In genomic region chr7:100568936-100569844, GRCh38 we compare ENCODE assay signal across 1 cellular context.
TF ChIP-seq lines count a peak whose summit lies in the region.

No MANE protein-coding gene starts in this region.

TF ChIP-seq in HepG2, 621 proteins besides CTCF, POLR2A, EP300 and RAD21 (continued from another document and continues in another):
- TF ChIP-seq RNF219 (CRISPR knock-in tag; IDR thresholded peaks at IDR 0.05) (0 out of 2 replicates have a peak, but pooled peaks have one; percentile 16), ZBTB8A (CRISPR knock-in tag; IDR thresholded peaks at IDR 0.05; ENCODE audit: borderline replicate concordance, low read depth) (peak; percentile 90; the same call in 1 of the 2 replicates), ARID2 (CRISPR knock-in tag; IDR thresholded peaks at IDR 0.05; ENCODE audit: borderline replicate concordance) (0 out of 2 replicates have a peak, but pooled peaks have one; percentile 90), ZBTB33 (CRISPR knock-in tag; IDR thresholded peaks at IDR 0.05) (peak; percentile 31; the same call in 1 of the 2 replicates), FUBP1 (CRISPR knock-in tag; IDR thresholded peaks at IDR 0.05; ENCODE audit: borderline replicate concordance) (peak; percentile 98; the same call in 1 of the 2 replicates), ZNF550 (CRISPR knock-in tag; IDR thresholded peaks at IDR 0.05; ENCODE audit: borderline replicate concordance) (no peak), HNF4G (IDR thresholded peaks at IDR 0.05; ENCODE audit: borderline replicate concordance, low read depth, low read length) (no peak), HNF4G (CRISPR knock-in tag; IDR thresholded peaks at IDR 0.05; ENCODE audit: borderline replicate concordance, low read depth) (no peak), ZFP1 (CRISPR knock-in tag; IDR thresholded peaks at IDR 0.05) (no peak; the same call in none of the 2 replicates), SOX6 (IDR thresholded peaks at IDR 0.05) (no peak), SOX6 (CRISPR knock-in tag; IDR thresholded peaks at IDR 0.05) (0 out of 2 replicates have a peak, but pooled peaks have one; percentile 58), NKX3-1 (CRISPR knock-in tag; IDR thresholded peaks at IDR 0.05) (no peak), NAIF1 (CRISPR knock-in tag; IDR thresholded peaks at IDR 0.05; ENCODE audit: borderline replicate concordance) (no peak), ZNF883 (CRISPR knock-in tag; IDR thresholded peaks at IDR 0.05; ENCODE audit: not compliant biosample characterization) (peak; percentile 27), SOX13 (IDR thresholded peaks at IDR 0.05) (peak; percentile 45), SOX13 (CRISPR knock-in tag; conservative IDR thresholded peaks at IDR 0.05 in 1 of 2, IDR thresholded peaks at IDR 0.05 in 1 of 2) (peak in 1 of 2 experiments; percentile 35; a peak in 2 of 4 replicates), YEATS4 (CRISPR knock-in tag; IDR thresholded peaks at IDR 0.05; ENCODE audit: borderline replicate concordance) (peak; percentile 56), NFIC (IDR thresholded peaks at IDR 0.05; ENCODE audit: low read length) (no peak), FOSL2 (CRISPR knock-in tag; IDR thresholded peaks at IDR 0.05) (peak; percentile 34; the same call in 1 of the 2 replicates), MLXIP (CRISPR knock-in tag; IDR thresholded peaks at IDR 0.05; ENCODE audit: borderline replicate concordance) (no peak), SATB2 (CRISPR knock-in tag; IDR thresholded peaks at IDR 0.05) (no peak), HDAC6 (IDR thresholded peaks at IDR 0.05; ENCODE audit: low read depth, low read length) (no peak), MTERF4 (CRISPR knock-in tag; IDR thresholded peaks at IDR 0.05) (no peak), ATAD3A (CRISPR knock-in tag; IDR thresholded peaks at IDR 0.05) (no peak), RARA (CRISPR knock-in tag; IDR thresholded peaks at IDR 0.05) (no peak), ASH2L (IDR thresholded peaks at IDR 0.05; ENCODE audit: insufficient read length, low read depth, low read length) (peak; percentile 35), TSC22D2 (CRISPR knock-in tag; IDR thresholded peaks at IDR 0.05; ENCODE audit: borderline replicate concordance) (no peak; the same call in 1 of the 2 replicates), CSRNP1 (CRISPR knock-in tag; IDR thresholded peaks at IDR 0.05) (peak; percentile 66; the same call in 1 of the 2 replicates), ZNF451 (CRISPR knock-in tag; IDR thresholded peaks at IDR 0.05) (peak; percentile 27), ZBTB1 (CRISPR knock-in tag; IDR thresholded peaks at IDR 0.05; ENCODE audit: borderline replicate concordance) (no peak), NFE2 (CRISPR knock-in tag; IDR thresholded peaks at IDR 0.05) (no peak), AHDC1 (CRISPR knock-in tag; IDR thresholded peaks at IDR 0.05; ENCODE audit: borderline replicate concordance) (no peak), DNMT3B (CRISPR knock-in tag; conservative IDR thresholded peaks at IDR 0.05) (no peak), ZNF33A (CRISPR knock-in tag; IDR thresholded peaks at IDR 0.05; ENCODE audit: borderline replicate concordance) (peak; percentile 74; the same call in 1 of the 2 replicates), ZNF343 (CRISPR knock-in tag; IDR thresholded peaks at IDR 0.05) (no peak), PCBP1 (IDR thresholded peaks at IDR 0.05; ENCODE audit: borderline replicate concordance, low read depth, low read length) (peak; percentile 77; the same call in 1 of the 2 replicates), ZBTB7B (CRISPR knock-in tag; IDR thresholded peaks at IDR 0.05) (peak; percentile 16; the same call in 1 of the 2 replicates), ZHX1 (CRISPR knock-in tag; IDR thresholded peaks at IDR 0.05; ENCODE audit: low read depth) (peak; percentile 90; the same call in 1 of the 2 replicates), JUN (CRISPR knock-in tag; IDR thresholded peaks at IDR 0.05) (peak; percentile 54; the same call in 1 of the 2 replicates), FOXA3 (CRISPR knock-in tag; IDR thresholded peaks at IDR 0.05) (peak; percentile 57), HNRNPL (IDR thresholded peaks at IDR 0.05; ENCODE audit: low read depth, low read length) (no peak; the same call in 1 of the 2 replicates), HNRNPH1 (optimal IDR thresholded peaks at IDR 0.05; ENCODE audit: low read depth, low read length) (no peak)
